In the genomic region with DNA sequence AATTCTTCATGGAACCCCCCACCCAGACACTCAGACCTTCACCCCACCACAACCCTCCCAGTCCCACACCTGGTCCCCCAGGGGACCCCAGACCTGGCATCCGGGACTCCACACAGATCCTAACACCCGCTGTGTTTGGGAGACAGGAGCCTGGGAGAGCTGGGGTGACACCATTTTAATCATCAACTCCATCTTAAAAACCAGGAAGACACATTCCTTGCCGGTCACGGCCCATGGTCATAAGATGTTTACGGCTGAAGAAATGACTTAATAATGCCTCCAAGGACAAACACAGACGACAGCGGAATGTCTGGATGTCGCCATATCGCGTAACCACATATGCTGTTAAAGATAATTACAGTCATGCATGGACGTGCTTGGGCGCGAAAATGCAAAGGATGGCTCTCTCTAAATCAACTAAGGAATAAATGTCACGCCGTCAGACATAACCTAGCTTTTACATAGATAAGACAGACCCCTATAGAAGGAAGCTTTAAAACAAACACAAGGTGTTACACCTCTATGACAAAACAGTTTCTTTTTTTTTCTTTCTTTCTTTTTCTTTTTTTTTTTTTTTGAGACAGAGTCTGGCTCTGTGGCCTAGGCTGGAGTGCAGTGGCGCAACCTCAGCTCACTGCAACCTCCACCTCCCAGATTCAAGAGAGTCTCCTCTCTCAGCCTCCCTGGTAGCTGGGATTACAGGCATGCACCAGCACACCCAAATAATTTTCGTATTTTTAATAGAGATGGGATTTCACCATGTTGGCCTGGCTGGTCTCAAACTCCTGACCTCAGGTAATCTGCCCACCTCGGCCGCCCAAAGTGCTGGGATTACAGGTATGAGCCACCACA, we compare ENCODE assay signal across 1 cellular context.
TF ChIP-seq lines count a peak whose summit lies in the region.

No MANE protein-coding gene starts in this region.

TF ChIP-seq in K562, 482 proteins besides CTCF, POLR2A, EP300 and RAD21 (continued from another document and continues in another):
- TF ChIP-seq, protein P1, sequence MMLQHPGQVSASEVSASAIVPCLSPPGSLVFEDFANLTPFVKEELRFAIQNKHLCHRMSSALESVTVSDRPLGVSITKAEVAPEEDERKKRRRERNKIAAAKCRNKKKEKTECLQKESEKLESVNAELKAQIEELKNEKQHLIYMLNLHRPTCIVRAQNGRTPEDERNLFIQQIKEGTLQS (IDR thresholded peaks at IDR 0.05), result peak; percentile 56
- TF ChIP-seq, protein P1 (CRISPR knock-in tag; conservative IDR thresholded peaks at IDR 0.05), result no peak
- TF ChIP-seq ZNF274 (IDR thresholded peaks at IDR 0.05; ENCODE audit: borderline replicate concordance, low read depth, low read length) (no peak), ZNF586 (CRISPR knock-in tag; conservative IDR thresholded peaks at IDR 0.05) (0 out of 2 replicates have a peak, but pooled peaks have one; percentile 30), ILF3 (IDR thresholded peaks at IDR 0.05; ENCODE audit: borderline replicate concordance) (no peak), COPS2 (conservative IDR thresholded peaks at IDR 0.05) (no peak), TAF9B (IDR thresholded peaks at IDR 0.05; ENCODE audit: partially characterized antibody) (no peak), RBM14 (IDR thresholded peaks at IDR 0.05; ENCODE audit: borderline replicate concordance, insufficient read depth, low read depth, low read length) (no peak), ZNF445 (CRISPR knock-in tag; IDR thresholded peaks at IDR 0.05; ENCODE audit: low read depth) (no peak), ZNF175 (CRISPR knock-in tag; IDR thresholded peaks at IDR 0.05; ENCODE audit: low read depth) (peak; percentile 98), ZNF140 (CRISPR knock-in tag; IDR thresholded peaks at IDR 0.05) (peak; percentile 83; the same call in 1 of the 2 replicates), NR4A1 (CRISPR knock-in tag; IDR thresholded peaks at IDR 0.05) (0 out of 2 replicates have a peak, but pooled peaks have one; percentile 78), NR4A1 (tag; IDR thresholded peaks at IDR 0.05) (peak; percentile 98), MAZ (CRISPR knock-in tag; conservative IDR thresholded peaks at IDR 0.05 in 1 of 2, IDR thresholded peaks at IDR 0.05 in 1 of 2) (peak in 1 of 2 experiments; percentile 75; a peak in 2 of 4 replicates), FOS (IDR thresholded peaks at IDR 0.05; ENCODE audit: extremely low read depth, insufficient read length) (no peak), ZBED1 (IDR thresholded peaks at IDR 0.05) (peak; percentile 71; the same call in 1 of the 2 replicates), ZNF212 (CRISPR knock-in tag; IDR thresholded peaks at IDR 0.05) (peak; percentile 60; the same call in 1 of the 2 replicates), ADNP (tag; IDR thresholded peaks at IDR 0.05) (no peak), CHCHD3 (CRISPR knock-in tag; IDR thresholded peaks at IDR 0.05) (no peak), KLF13 (tag; IDR thresholded peaks at IDR 0.05; ENCODE audit: borderline replicate concordance, low read depth) (peak; percentile 72; the same call in 1 of the 2 replicates), BRD9 (IDR thresholded peaks at IDR 0.05; ENCODE audit: low read depth, partially characterized antibody) (no peak), MYNN (IDR thresholded peaks at IDR 0.05) (no peak), MYNN (CRISPR knock-in tag; IDR thresholded peaks at IDR 0.05) (no peak), BHLHE40 (IDR thresholded peaks at IDR 0.05; ENCODE audit: low read length) (peak; percentile 31; the same call in 1 of the 2 replicates), POLR2B (IDR thresholded peaks at IDR 0.05; ENCODE audit: low read depth, partially characterized antibody) (no peak), NCOA2 (IDR thresholded peaks at IDR 0.05; ENCODE audit: partially characterized antibody in 2 of 2) (no peak), MEIS2 (IDR thresholded peaks at IDR 0.05; ENCODE audit: partially characterized antibody) (peak; percentile 81), PHTF2 (CRISPR knock-in tag; IDR thresholded peaks at IDR 0.05) (no peak), ZNF408 (CRISPR knock-in tag; IDR thresholded peaks at IDR 0.05; ENCODE audit: low read depth) (no peak), KAT2B (IDR thresholded peaks at IDR 0.05; ENCODE audit: low read depth, low read length) (no peak), ZNF75A (CRISPR knock-in tag; IDR thresholded peaks at IDR 0.05) (peak; percentile 61; the same call in 1 of the 2 replicates), TEAD2 (tag; IDR thresholded peaks at IDR 0.05) (peak; percentile 90), HNRNPUL1 (IDR thresholded peaks at IDR 0.05; ENCODE audit: low read length) (no peak), ZNF121 (CRISPR knock-in tag; conservative IDR thresholded peaks at IDR 0.05) (no peak; the same call in 1 of the 2 replicates), POLR2G (IDR thresholded peaks at IDR 0.05; ENCODE audit: low read depth, low read length) (no peak), NFE2 (IDR thresholded peaks at IDR 0.05; ENCODE audit: low read depth) (no peak), KDM2B (CRISPR knock-in tag; IDR thresholded peaks at IDR 0.05) (peak; percentile 55; the same call in 1 of the 2 replicates), TCF7L2 (IDR thresholded peaks at IDR 0.05; ENCODE audit: low read depth, low read length) (no peak), NFE2L1 (tag; IDR thresholded peaks at IDR 0.05; ENCODE audit: borderline replicate concordance, low read depth) (peak; percentile 39; the same call in 1 of the 2 replicates), BRCA1 (IDR thresholded peaks at IDR 0.05) (no peak), BRCA1 (CRISPR knock-in tag; IDR thresholded peaks at IDR 0.05) (no peak)
- TF ChIP-seq, protein P2, sequence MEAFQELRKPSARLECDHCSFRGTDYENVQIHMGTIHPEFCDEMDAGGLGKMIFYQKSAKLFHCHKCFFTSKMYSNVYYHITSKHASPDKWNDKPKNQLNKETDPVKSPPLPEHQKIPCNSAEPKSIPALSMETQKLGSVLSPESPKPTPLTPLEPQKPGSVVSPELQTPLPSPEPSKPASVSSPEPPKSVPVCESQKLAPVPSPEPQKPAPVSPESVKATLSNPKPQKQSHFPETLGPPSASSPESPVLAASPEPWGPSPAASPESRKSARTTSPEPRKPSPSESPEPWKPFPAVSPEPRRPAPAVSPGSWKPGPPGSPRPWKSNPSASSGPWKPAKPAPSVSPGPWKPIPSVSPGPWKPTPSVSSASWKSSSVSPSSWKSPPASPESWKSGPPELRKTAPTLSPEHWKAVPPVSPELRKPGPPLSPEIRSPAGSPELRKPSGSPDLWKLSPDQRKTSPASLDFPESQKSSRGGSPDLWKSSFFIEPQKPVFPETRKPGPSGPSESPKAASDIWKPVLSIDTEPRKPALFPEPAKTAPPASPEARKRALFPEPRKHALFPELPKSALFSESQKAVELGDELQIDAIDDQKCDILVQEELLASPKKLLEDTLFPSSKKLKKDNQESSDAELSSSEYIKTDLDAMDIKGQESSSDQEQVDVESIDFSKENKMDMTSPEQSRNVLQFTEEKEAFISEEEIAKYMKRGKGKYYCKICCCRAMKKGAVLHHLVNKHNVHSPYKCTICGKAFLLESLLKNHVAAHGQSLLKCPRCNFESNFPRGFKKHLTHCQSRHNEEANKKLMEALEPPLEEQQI (IDR thresholded peaks at IDR 0.05), result no peak
- TF ChIP-seq, protein P3, sequence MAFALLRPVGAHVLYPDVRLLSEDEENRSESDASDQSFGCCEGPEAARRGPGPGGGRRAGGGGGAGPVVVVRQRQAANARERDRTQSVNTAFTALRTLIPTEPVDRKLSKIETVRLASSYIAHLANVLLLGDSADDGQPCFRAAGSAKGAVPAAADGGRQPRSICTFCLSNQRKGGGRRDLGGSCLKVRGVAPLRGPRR (CRISPR knock-in tag; IDR thresholded peaks at IDR 0.05), result peak; percentile 96
- TF ChIP-seq, protein P4, sequence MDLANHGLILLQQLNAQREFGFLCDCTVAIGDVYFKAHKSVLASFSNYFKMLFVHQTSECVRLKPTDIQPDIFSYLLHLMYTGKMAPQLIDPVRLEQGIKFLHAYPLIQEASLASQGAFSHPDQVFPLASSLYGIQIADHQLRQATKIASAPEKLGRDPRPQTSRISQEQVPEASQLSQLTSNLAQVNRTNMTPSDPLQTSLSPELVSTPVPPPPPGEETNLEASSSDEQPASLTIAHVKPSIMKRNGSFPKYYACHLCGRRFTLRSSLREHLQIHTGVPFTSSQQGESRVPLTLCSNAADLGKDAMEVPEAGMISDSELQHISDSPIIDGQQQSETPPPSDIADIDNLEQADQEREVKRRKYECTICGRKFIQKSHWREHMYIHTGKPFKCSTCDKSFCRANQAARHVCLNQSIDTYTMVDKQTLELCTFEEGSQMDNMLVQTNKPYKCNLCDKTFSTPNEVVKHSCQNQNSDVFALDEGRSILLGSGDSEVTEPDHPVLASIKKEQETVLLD (IDR thresholded peaks at IDR 0.05), result no peak
- TF ChIP-seq, protein P5, sequence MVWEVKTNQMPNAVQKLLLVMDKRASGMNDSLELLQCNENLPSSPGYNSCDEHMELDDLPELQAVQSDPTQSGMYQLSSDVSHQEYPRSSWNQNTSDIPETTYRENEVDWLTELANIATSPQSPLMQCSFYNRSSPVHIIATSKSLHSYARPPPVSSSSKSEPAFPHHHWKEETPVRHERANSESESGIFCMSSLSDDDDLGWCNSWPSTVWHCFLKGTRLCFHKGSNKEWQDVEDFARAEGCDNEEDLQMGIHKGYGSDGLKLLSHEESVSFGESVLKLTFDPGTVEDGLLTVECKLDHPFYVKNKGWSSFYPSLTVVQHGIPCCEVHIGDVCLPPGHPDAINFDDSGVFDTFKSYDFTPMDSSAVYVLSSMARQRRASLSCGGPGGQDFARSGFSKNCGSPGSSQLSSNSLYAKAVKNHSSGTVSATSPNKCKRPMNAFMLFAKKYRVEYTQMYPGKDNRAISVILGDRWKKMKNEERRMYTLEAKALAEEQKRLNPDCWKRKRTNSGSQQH (CRISPR knock-in tag; IDR thresholded peaks at IDR 0.05), result peak; percentile 75; the same call in 1 of the 2 replicates
- TF ChIP-seq, protein P6, sequence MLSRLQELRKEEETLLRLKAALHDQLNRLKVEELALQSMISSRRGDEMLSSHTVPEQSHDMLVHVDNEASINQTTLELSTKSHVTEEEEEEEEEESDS (CRISPR knock-in tag; IDR thresholded peaks at IDR 0.05), result no peak
- TF ChIP-seq, protein P7, sequence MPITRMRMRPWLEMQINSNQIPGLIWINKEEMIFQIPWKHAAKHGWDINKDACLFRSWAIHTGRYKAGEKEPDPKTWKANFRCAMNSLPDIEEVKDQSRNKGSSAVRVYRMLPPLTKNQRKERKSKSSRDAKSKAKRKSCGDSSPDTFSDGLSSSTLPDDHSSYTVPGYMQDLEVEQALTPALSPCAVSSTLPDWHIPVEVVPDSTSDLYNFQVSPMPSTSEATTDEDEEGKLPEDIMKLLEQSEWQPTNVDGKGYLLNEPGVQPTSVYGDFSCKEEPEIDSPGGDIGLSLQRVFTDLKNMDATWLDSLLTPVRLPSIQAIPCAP (CRISPR knock-in tag; IDR thresholded peaks at IDR 0.05; ENCODE audit: borderline replicate concordance), result no peak
- TF ChIP-seq, protein P8, sequence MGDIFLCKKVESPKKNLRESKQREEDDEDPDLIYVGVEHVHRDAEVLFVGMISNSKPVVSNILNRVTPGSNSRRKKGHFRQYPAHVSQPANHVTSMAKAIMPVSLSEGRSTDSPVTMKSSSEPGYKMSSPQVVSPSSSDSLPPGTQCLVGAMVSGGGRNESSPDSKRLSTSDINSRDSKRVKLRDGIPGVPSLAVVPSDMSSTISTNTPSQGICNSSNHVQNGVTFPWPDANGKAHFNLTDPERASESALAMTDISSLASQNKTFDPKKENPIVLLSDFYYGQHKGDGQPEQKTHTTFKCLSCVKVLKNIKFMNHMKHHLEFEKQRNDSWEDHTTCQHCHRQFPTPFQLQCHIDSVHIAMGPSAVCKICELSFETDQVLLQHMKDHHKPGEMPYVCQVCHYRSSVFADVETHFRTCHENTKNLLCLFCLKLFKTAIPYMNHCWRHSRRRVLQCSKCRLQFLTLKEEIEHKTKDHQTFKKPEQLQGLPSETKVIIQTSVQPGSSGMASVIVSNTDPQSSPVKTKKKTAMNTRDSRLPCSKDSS (IDR thresholded peaks at IDR 0.05; ENCODE audit: low read depth, partially characterized antibody), result no peak
- TF ChIP-seq, protein P9, sequence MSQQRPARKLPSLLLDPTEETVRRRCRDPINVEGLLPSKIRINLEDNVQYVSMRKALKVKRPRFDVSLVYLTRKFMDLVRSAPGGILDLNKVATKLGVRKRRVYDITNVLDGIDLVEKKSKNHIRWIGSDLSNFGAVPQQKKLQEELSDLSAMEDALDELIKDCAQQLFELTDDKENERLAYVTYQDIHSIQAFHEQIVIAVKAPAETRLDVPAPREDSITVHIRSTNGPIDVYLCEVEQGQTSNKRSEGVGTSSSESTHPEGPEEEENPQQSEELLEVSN (IDR thresholded peaks at IDR 0.05; ENCODE audit: borderline replicate concordance in 1 of 2, extremely low read depth in 1 of 2, insufficient read depth in 1 of 2, insufficient read length in 1 of 2, low read depth in 1 of 2, low read length in 1 of 2, poor library complexity in 1 of 2, severe bottlenecking in 1 of 2), result no peak
- TF ChIP-seq, protein P10, sequence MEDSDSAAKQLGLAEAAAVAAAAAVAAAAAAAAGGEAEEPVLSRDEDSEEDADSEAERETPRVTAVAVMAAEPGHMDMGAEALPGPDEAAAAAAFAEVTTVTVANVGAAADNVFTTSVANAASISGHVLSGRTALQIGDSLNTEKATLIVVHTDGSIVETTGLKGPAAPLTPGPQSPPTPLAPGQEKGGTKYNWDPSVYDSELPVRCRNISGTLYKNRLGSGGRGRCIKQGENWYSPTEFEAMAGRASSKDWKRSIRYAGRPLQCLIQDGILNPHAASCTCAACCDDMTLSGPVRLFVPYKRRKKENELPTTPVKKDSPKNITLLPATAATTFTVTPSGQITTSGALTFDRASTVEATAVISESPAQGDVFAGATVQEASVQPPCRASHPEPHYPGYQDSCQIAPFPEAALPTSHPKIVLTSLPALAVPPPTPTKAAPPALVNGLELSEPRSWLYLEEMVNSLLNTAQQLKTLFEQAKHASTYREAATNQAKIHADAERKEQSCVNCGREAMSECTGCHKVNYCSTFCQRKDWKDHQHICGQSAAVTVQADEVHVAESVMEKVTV (CRISPR knock-in tag; IDR thresholded peaks at IDR 0.05), result 0 out of 2 replicates have a peak, but pooled peaks have one; percentile 19
- TF ChIP-seq, protein P11, sequence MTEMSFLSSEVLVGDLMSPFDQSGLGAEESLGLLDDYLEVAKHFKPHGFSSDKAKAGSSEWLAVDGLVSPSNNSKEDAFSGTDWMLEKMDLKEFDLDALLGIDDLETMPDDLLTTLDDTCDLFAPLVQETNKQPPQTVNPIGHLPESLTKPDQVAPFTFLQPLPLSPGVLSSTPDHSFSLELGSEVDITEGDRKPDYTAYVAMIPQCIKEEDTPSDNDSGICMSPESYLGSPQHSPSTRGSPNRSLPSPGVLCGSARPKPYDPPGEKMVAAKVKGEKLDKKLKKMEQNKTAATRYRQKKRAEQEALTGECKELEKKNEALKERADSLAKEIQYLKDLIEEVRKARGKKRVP (CRISPR knock-in tag; IDR thresholded peaks at IDR 0.05), result peak; percentile 81
- TF ChIP-seq, protein P12, sequence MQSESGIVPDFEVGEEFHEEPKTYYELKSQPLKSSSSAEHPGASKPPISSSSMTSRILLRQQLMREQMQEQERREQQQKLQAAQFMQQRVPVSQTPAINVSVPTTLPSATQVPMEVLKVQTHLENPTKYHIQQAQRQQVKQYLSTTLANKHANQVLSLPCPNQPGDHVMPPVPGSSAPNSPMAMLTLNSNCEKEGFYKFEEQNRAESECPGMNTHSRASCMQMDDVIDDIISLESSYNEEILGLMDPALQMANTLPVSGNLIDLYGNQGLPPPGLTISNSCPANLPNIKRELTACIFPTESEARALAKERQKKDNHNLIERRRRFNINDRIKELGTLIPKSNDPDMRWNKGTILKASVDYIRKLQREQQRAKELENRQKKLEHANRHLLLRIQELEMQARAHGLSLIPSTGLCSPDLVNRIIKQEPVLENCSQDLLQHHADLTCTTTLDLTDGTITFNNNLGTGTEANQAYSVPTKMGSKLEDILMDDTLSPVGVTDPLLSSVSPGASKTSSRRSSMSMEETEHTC (IDR thresholded peaks at IDR 0.05), result no peak; the same call in 1 of the 2 replicates
